Comparison of ENCODE assay signal across 8 cellular contexts in the genomic region with DNA sequence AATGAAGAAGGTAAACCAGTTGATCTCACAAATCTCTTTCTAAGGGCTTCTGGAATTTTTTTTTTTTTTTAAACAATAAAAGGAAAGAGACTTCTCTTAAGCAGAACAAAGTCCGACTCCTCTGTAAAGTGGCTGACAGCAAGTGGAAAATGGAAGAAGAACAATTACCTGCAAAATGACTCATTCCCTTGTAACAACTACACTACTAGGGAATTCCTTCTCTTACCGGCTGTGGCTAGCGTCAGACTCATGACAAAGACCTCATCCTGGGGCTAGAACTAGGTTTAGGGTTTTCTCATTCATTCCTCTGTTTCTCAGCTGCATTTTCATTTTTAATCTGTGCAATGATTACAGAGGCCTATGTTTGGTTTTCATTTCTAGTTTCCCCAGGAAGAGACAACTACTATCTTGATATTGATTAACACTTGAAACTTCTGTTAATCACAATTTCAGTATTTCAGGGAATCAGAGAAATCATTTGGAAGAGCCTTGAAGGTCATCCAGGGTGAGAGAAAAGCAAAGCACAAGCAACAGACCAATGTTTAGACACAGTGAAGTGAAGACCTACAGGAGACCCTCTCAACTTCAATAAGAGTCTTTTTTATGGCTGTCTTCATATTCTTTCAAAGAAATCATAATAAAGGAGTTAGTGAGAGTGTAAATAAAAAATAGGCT.
DNase-seq lines count a peak whose midpoint lies in the region; ATAC-seq, FAIRE-seq and TF ChIP-seq lines count a peak whose summit lies in the region.

No MANE protein-coding gene starts in this region.

- H3K27me3 ChIP-seq in H9 (ENCODE audit: insufficient read depth, low read length): no peaks in the 10 kb centered on the region
- no peaks in the 10 kb centered on the region for H3K27me3 ChIP-seq in rectal smooth muscle tissue (ENCODE audit: control insufficient read depth, insufficient read depth, low read length)

- no peak for TF ChIP-seq CTCF in H9 (conservative IDR thresholded peaks at IDR 0.05)
- TF ChIP-seq CTCF in OCI-LY7 (conservative IDR thresholded peaks at IDR 0.05; ENCODE audit: low read length): no peak

- H3K4me3 Mint-ChIP-seq in H9: no peak overlapping the region

- no peak overlapping the region for H3K18ac ChIP-seq in H9 (ENCODE audit: insufficient read length, low read depth, low read length)

- H3K9me2 ChIP-seq in OCI-LY7 (ENCODE audit: insufficient read depth, low read length): no peaks in the 10 kb centered on the region

- no peak overlapping the region for H2BK5ac ChIP-seq in H9 (ENCODE audit: insufficient read length, low read length)

- no peaks in the 10 kb centered on the region for H3K9me3 ChIP-seq in H9 (ENCODE audit: control insufficient read depth, low read depth, low read length)
- no peaks in the 10 kb centered on the region for H3K9me3 ChIP-seq in OCI-LY7 (ENCODE audit: low read length)

- H3K27me3 Mint-ChIP-seq in H9 (ENCODE audit: low read depth): no peaks in the 10 kb centered on the region

- no peak overlapping the region for H3T11ph ChIP-seq in H9 (ENCODE audit: low read length)

- peaks cover 9 to 11% of the 10 kb centered on the region in 2 experiments for H3K4me1 Mint-ChIP-seq in H9

- WGBS in H9 (ENCODE audit: extremely low coverage, insufficient read length, low lambda C conversion rate): no CpG with 5 or more reads among the region's 3 CpGs

- H2BK15ac ChIP-seq in H9 (ENCODE audit: low read depth, low read length): no peak overlapping the region

- CTCF ChIA-PET in OCI-LY7 (lab: Charles Lee; ENCODE audit: unreplicated experiment): no interaction called here

- no peak overlapping the region for H3K4ac ChIP-seq in H9 (ENCODE audit: low read depth, low read length)

- no peak overlapping the region for H4K8ac ChIP-seq in H9 (replicated peaks; ENCODE audit: insufficient read length, low read depth, low read length)

- H2AFZ ChIP-seq in H9 (ENCODE audit: low read length): no peak overlapping the region
- H2AFZ ChIP-seq in OCI-LY7 (ENCODE audit: low read length): no peak overlapping the region

- H3K4me1 ChIP-seq in H9 (ENCODE audit: insufficient read depth, low read length): no peaks in the 10 kb centered on the region
- H3K4me1 ChIP-seq in rectal smooth muscle tissue (ENCODE audit: control insufficient read depth, insufficient read depth, low read length): peaks cover 13% of the 10 kb centered on the region
- H3K4me1 ChIP-seq in OCI-LY7 (ENCODE audit: insufficient read depth, low read length, poor library complexity, severe bottlenecking): no peaks in the 10 kb centered on the region

- H4K20me1 ChIP-seq in H9 (ENCODE audit: control insufficient read depth, insufficient read depth, insufficient read length) (no peaks in the 10 kb centered on the region), OCI-LY7 (ENCODE audit: insufficient read depth, low read length) (no peaks in the 10 kb centered on the region)

- no peaks in the 10 kb centered on the region for H3K36me3 Mint-ChIP-seq in H9 (ENCODE audit: insufficient read depth in 1 of 3, low read depth in 3 of 3)

- H3K27ac ChIP-seq in H9 (ENCODE audit: insufficient read length, low read depth, low read length): no peak overlapping the region
- peak overlapping the region; percentile 27 for H3K27ac ChIP-seq in rectal smooth muscle tissue (ENCODE audit: low read depth, low read length)
- H3K27ac ChIP-seq in OCI-LY7 (ENCODE audit: low read depth, low read length, poor library complexity, severe bottlenecking): no peak overlapping the region

- POLR2A ChIA-PET in OCI-LY7 (lab: Charles Lee): no interaction called here

- H3K27ac Mint-ChIP-seq in H9: peak overlapping the region; percentile 21 to 52 (median 33); a peak in 5 of 7 replicates

- no TSS peak for BruUV-seq in OCI-LY7 (replicated peaks; lab: Mats Ljungman, UMichigan)

- H2BK20ac ChIP-seq in H9 (ENCODE audit: low read depth, low read length, poor library complexity, severe bottlenecking): no peak overlapping the region

- no peak overlapping the region for H3K23ac ChIP-seq in H9 (ENCODE audit: insufficient read length, low read depth, low read length)

- no peak for ATAC-seq in GM21360 (IDR thresholded peaks at IDR 0.05; ENCODE audit: unreplicated experiment)

- H3K79me1 ChIP-seq in H9 (ENCODE audit: insufficient read depth, low read depth, low read length, poor library complexity, severe bottlenecking): no peaks in the 10 kb centered on the region

- no peak overlapping the region for H3K4me2 ChIP-seq in H9 (ENCODE audit: insufficient read depth, insufficient read length, low read length)
- H3K4me2 ChIP-seq in OCI-LY7 (ENCODE audit: low read length): no peak overlapping the region

- no peaks in the 10 kb centered on the region for H3K23me2 ChIP-seq in H9 (ENCODE audit: insufficient read length, low read depth, low read length, poor library complexity, severe bottlenecking)

- DNase-seq in H9 (no peak), RCC 7860 (ENCODE audit: low spot score) (peak; percentile 38), dermis blood vessel endothelial cell (peak; percentile 77), OCI-LY7 (ENCODE audit: low spot score) (no peak), HCEC 1CT (no peak), NK-92 (lab: John Stamatoyannopoulos, UW; ENCODE audit: unreplicated experiment) (no peak)

- H4K5ac ChIP-seq in H9 (ENCODE audit: insufficient read length, low read depth, low read length): no peak overlapping the region

- H3K56ac ChIP-seq in H9 (ENCODE audit: insufficient read length, low read depth, low read length): no peak overlapping the region

- no peak overlapping the region for H2AK5ac ChIP-seq in H9 (ENCODE audit: insufficient read length, low read length)

- H3K9ac ChIP-seq in H9 (ENCODE audit: extremely low read depth, insufficient read length, low read length): no peak overlapping the region
- H3K9ac ChIP-seq in rectal smooth muscle tissue (ENCODE audit: low read length): no peak overlapping the region

- no peak overlapping the region for H4K91ac ChIP-seq in H9 (ENCODE audit: insufficient read length, low read depth, low read length)

- H2BK12ac ChIP-seq in H9 (ENCODE audit: insufficient read length, low read depth, low read length): no peak overlapping the region

- FAIRE-seq in RCC 7860 (lab: Jason Lieb, UNC): peak; percentile 35

- peaks cover 4% of the 10 kb centered on the region for H3K36me3 ChIP-seq in rectal smooth muscle tissue (ENCODE audit: control insufficient read depth, insufficient read depth, low read length)
- no peaks in the 10 kb centered on the region for H3K36me3 ChIP-seq in OCI-LY7 (ENCODE audit: insufficient read depth, low read length)

- intact Hi-C loops in OCI-LY7 (cut with micrococcal nuclease; ENCODE audit: unreplicated experiment): no loop called here

- H2BK120ac ChIP-seq in H9 (ENCODE audit: low read depth, low read length, poor library complexity, severe bottlenecking): no peak overlapping the region

- H3K4me3 ChIP-seq in rectal smooth muscle tissue (ENCODE audit: low read length): no peak overlapping the region
- H3K4me3 ChIP-seq in OCI-LY7 (ENCODE audit: low read depth, low read length, poor library complexity, severe bottlenecking): no peak overlapping the region

- H3K14ac ChIP-seq in H9 (ENCODE audit: insufficient read depth, low read length): no peak overlapping the region

- no peaks in the 10 kb centered on the region for H3K79me2 ChIP-seq in H9 (ENCODE audit: insufficient read depth, low read length)
- H3K79me2 ChIP-seq in OCI-LY7 (ENCODE audit: insufficient read depth, low read depth, low read length): no peaks in the 10 kb centered on the region

- H3K9me3 Mint-ChIP-seq in H9: peaks cover 0 to 2% of the 10 kb centered on the region in 2 experiments; a peak in 2 of 5 replicates

Comparison
In these comparisons a context has a peak if more than half of its experiments do, and no peak if none do; other contexts are left out.
1. DNase-seq: peak in RCC 7860 (single experiment) and dermis blood vessel endothelial cell (single experiment); none in H9 (single experiment), OCI-LY7 (single experiment), HCEC 1CT (single experiment) and NK-92 (single experiment).